Comparison of ENCODE assay signal across 1 cellular context in genomic region chr13:31089649-31090048, GRCh38.
TF ChIP-seq lines count a peak whose summit lies in the region.

No MANE protein-coding gene starts in this region.

TF ChIP-seq in HepG2, 621 proteins besides CTCF, POLR2A, EP300 and RAD21 (continued from another document):
- TF ChIP-seq CREB1 (IDR thresholded peaks at IDR 0.05), result peak; percentile 75
- TF ChIP-seq CREB1 (CRISPR knock-in tag; IDR thresholded peaks at IDR 0.05), result no peak
